8 cellular contexts compared by ENCODE assay signal in genomic region chr5:148805323-148806290, GRCh38. TPM values are rescaled to one million over a fixed set of nuclear protein-coding genes. Genes with fewer than 3 reads are reported as not detected.
DNase-seq lines count a peak whose midpoint lies in the region; ATAC-seq and TF ChIP-seq lines count a peak whose summit lies in the region.

No MANE protein-coding gene starts in this region.

- peak; percentile 38 for ATAC-seq in GM19395 (IDR thresholded peaks at IDR 0.05; ENCODE audit: unreplicated experiment)
- peak; percentile 41 for ATAC-seq in HG03460 (IDR thresholded peaks at IDR 0.05; ENCODE audit: unreplicated experiment)
- peak; percentile 30 to 33 for ATAC-seq in activated T-cell treated with anti-CD3 and anti-CD28 coated beads, Interleukin-2, amount 50 U/mL, for 4 hours

- H3K9me2 ChIP-seq in hepatocyte (replicated peaks; ENCODE audit: insufficient read depth) = no peaks in the 10 kb centered on the region

- H3K4me1 ChIP-seq in mesodermal cell (ENCODE audit: control insufficient read depth, insufficient read depth, low read length, poor library complexity, severe bottlenecking) = peaks cover 36% of the 10 kb centered on the region
- peaks cover 12% of the 10 kb centered on the region for H3K4me1 ChIP-seq in hepatocyte (ENCODE audit: insufficient read depth)

- no peak overlapping the region for H2AFZ ChIP-seq in hepatocyte

- no peak overlapping the region for H3K4me2 ChIP-seq in hepatocyte

- no peaks in the 10 kb centered on the region for H3K27me3 ChIP-seq in hepatocyte

- H3K36me3 Mint-ChIP-seq in activated T-cell treated with anti-CD3 and anti-CD28 coated beads, Interleukin-2, amount 50 U/mL, for 4 hours (ENCODE audit: insufficient read depth) = no peaks in the 10 kb centered on the region
- H3K36me3 Mint-ChIP-seq in endothelial cell (ENCODE audit: low read depth, unreplicated experiment) = no peaks in the 10 kb centered on the region

- no peak overlapping the region for H3K27ac Mint-ChIP-seq in endothelial cell (ENCODE audit: unreplicated experiment)

- 51 to 77% methylated on average over 4 to 6 of the region's 7 CpGs for WGBS in mesodermal cell (ENCODE audit: insufficient coverage in 2 of 2), 2 experiments
- 65% methylated on average over 7 of the region's 7 CpGs for WGBS in hepatocyte (ENCODE audit: low lambda C conversion rate, missing lambda C conversion rate)

- peaks cover 51% of the 10 kb centered on the region for H3K4me1 Mint-ChIP-seq in activated T-cell treated with anti-CD3 and anti-CD28 coated beads, Interleukin-2, amount 50 U/mL, for 4 hours (ENCODE audit: low read depth)
- peaks cover 37% of the 10 kb centered on the region for H3K4me1 Mint-ChIP-seq in endothelial cell (ENCODE audit: unreplicated experiment)

- H3K9me3 ChIP-seq in mesodermal cell (ENCODE audit: control insufficient read depth, low read length) (no peaks in the 10 kb centered on the region), hepatocyte (ENCODE audit: low read depth) (no peaks in the 10 kb centered on the region)

- H3K4me3 ChIP-seq in mesodermal cell (ENCODE audit: extremely low read depth, insufficient read depth, low read length, poor library complexity, severe bottlenecking) (no peak overlapping the region), hepatocyte (no peak overlapping the region)

- H3K27ac ChIP-seq in mesodermal cell (ENCODE audit: low read depth, low read length, severe bottlenecking) = peak overlapping the region; percentile 63
- H3K27ac ChIP-seq in hepatocyte = no peak overlapping the region

- in situ Hi-C loops in GM13977 (cut with MboI; ENCODE audit: low pct_unique_long_range_greater_than_20kb, low sequenced_read_pairs, unreplicated experiment) = no loop called here

- TF ChIP-seq CTCF in endothelial cell (IDR thresholded peaks at IDR 0.05; ENCODE audit: unreplicated experiment) (no peak), GM13977 (IDR thresholded peaks at IDR 0.05; ENCODE audit: extremely low read depth, insufficient read depth, missing control alignments) (no peak), hepatocyte (IDR thresholded peaks at IDR 0.05; ENCODE audit: poor library complexity) (no peak)

- no peaks in the 10 kb centered on the region for H3K79me2 ChIP-seq in hepatocyte

- H3K27me3 Mint-ChIP-seq in activated T-cell treated with anti-CD3 and anti-CD28 coated beads, Interleukin-2, amount 50 U/mL, for 4 hours (ENCODE audit: low read depth) = peaks cover 5% of the 10 kb centered on the region
- H3K27me3 Mint-ChIP-seq in endothelial cell (ENCODE audit: unreplicated experiment) = no peaks in the 10 kb centered on the region

- H3K4me3 Mint-ChIP-seq in activated T-cell treated with anti-CD3 and anti-CD28 coated beads, Interleukin-2, amount 50 U/mL, for 4 hours = no peak overlapping the region
- H3K4me3 Mint-ChIP-seq in endothelial cell (ENCODE audit: unreplicated experiment) = no peak overlapping the region

- peaks cover 6% of the 10 kb centered on the region for H3K9me3 Mint-ChIP-seq in activated T-cell treated with anti-CD3 and anti-CD28 coated beads, Interleukin-2, amount 50 U/mL, for 4 hours
- H3K9me3 Mint-ChIP-seq in endothelial cell (ENCODE audit: unreplicated experiment) = no peaks in the 10 kb centered on the region

- H3K36me3 ChIP-seq in mesodermal cell (ENCODE audit: control insufficient read depth, insufficient read depth, low read length) (no peaks in the 10 kb centered on the region), hepatocyte (replicated peaks; ENCODE audit: insufficient read depth, low read depth) (no peaks in the 10 kb centered on the region)

- H4K20me1 ChIP-seq in hepatocyte (ENCODE audit: insufficient read depth, poor library complexity, severe bottlenecking) = no peaks in the 10 kb centered on the region

- DNase-seq in Daoy (ENCODE audit: low read depth) (peak; percentile 88), endothelial cell (ENCODE audit: low spot score) (no peak), GM13977 (ENCODE audit: low spot score) (no peak), hepatocyte (ENCODE audit: low spot score) (no peak)
- DNase-seq in activated T-cell treated with anti-CD3 and anti-CD28 coated beads, Interleukin-2, amount 50 U/mL, for 4 hours = no peak

RNA-seq across cellular contexts. Expression of gene ADRB2, which starts 20.8 kb away (rescaled TPM):
- 2.1 and 3.7 TPM in 2 replicates for total RNA-seq in Daoy (2014; rRNA removed; shearing (Covaris generic))
- under 1 TPM; 0.18 to 0.54 (median 0.26) TPM for total RNA-seq in activated T-cell treated with anti-CD3 and anti-CD28 coated beads, Interleukin-2, amount 50 U/mL, for 4 hours
- polyA plus RNA-seq in mesodermal cell (2013, experiment 1 of 2) = 1.5 TPM
- 0.71 TPM for polyA plus RNA-seq in mesodermal cell (2013, experiment 2 of 2)
- total RNA-seq in endothelial cell (ENCODE audit: unreplicated experiment) = 0.36 TPM
- total RNA-seq in hepatocyte = 0.60 and 0.63 TPM in 2 replicates
- polyA plus RNA-seq in hepatocyte = 1.1 and 1.8 TPM in 2 replicates
